ENCODE assay signal across 16 cellular contexts in the genomic region with DNA sequence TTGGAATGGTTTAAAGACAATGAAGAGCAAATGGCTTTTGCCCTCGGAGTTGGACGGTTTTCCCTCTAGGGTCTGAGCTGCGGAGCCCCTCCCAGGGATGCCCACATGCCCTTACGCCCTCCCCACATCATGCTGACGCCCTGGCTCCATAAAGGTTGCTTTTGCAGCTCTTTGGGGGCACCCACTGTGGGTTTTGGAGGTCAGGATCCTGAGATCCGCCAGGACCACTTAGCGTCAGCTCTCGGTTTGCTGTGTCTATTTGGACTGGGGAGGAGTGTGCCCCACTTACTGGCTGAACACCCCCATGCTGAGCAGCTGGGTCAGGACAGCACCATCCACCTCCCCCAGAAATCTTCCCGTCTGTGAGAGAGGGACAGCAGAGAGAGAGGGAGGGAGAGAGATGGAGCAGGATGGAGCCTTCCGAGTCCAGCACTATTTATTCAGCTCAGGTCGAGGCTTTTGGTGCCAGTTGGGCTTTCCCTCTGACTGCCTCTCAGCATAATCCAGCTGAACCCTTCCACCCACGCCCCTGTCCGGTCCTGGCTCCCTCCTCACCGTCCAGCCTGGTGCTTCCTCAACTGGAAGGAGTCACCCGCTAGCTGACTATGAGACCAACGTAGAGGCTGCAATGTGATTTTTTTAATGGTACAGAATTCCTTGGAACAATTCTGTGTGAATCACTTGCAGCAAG. TPM values are rescaled to one million over a fixed set of nuclear protein-coding genes. Genes with fewer than 3 reads are reported as not detected.
A peak's percentile ranks its signal among the peaks of the same experiment; 100 is the strongest.
DNase-seq lines count a peak whose midpoint lies in the region; ATAC-seq and TF ChIP-seq lines count a peak whose summit lies in the region.
"Had no signal": no experiment of that assay in that cellular context is flagged by ENCODE, and none has a peak within 500 bp of the region (broad histone marks: within the 10 kb centered on the region; RNA-seq: fewer than 3 reads in every experiment).

No MANE protein-coding gene starts in this region.

- H3K4me2 ChIP-seq in SK-N-SH: no peak overlapping the region

- no peak overlapping the region for H3K4me3 ChIP-seq in SK-N-SH (ENCODE audit: low read depth in 2 of 2, low read length in 1 of 2)
- no peak overlapping the region for H3K4me3 ChIP-seq in MG63
- no peak overlapping the region for H3K4me3 ChIP-seq in fibroblast of mammary gland (ENCODE audit: control insufficient read depth, low read depth, low read length)
- H3K4me3 ChIP-seq: gastroesophageal sphincter, GM23248, SK-N-MC had no signal

- peaks cover 0 to 33% of the 10 kb centered on the region in 2 experiments; a peak in 1 of 4 replicates for H3K4me1 ChIP-seq in SK-N-SH (ENCODE audit: control insufficient read depth in 1 of 2, insufficient read depth in 2 of 2, low read depth in 1 of 2, low read length in 1 of 2)

- TF ChIP-seq EP300 in SK-N-SH (IDR thresholded peaks at IDR 0.05; ENCODE audit: borderline replicate concordance in 1 of 2, low read depth in 1 of 2, low read length in 1 of 2): no peak

- ATAC-seq in SK-N-SH treated with all-trans-retinoic acid at 6 μM for 48 hours (no peak), GM18861 (IDR thresholded peaks at IDR 0.05; ENCODE audit: unreplicated experiment) (no peak)
- ATAC-seq: gastroesophageal sphincter had no signal

- POLR2A ChIA-PET in SK-N-SH (lab: Yijun Ruan, JAX): interaction anchor here (0.8 kb wide), 1 partner anchor 123 kb away, joined by 3 read pairs; no protein-coding TSS in a partner anchor

- no peaks in the 10 kb centered on the region for H3K79me2 ChIP-seq in SK-N-SH (ENCODE audit: insufficient read depth)

- no peak overlapping the region for H3K27ac ChIP-seq in SK-N-SH (ENCODE audit: low read depth in 2 of 2, low read length in 1 of 2)
- H3K27ac ChIP-seq: gastroesophageal sphincter, GM23248, SK-N-MC had no signal

- TF ChIP-seq CTCF in SK-N-SH (IDR thresholded peaks at IDR 0.05): no peak
- TF ChIP-seq CTCF in fibroblast of mammary gland (conservative IDR thresholded peaks at IDR 0.05; ENCODE audit: control insufficient read depth, insufficient read depth, low read depth, low read length): no peak

- H4K20me1 ChIP-seq in SK-N-SH (ENCODE audit: insufficient read depth): no peaks in the 10 kb centered on the region

- CTCF ChIA-PET in SK-N-SH (lab: Yijun Ruan, JAX): interaction anchor here (0.8 to 17.5 kb wide), 7 partner anchors 10 to 167 kb away, joined by 3 to 349 read pairs (median 5); a partner anchor contains a TSS

- DNase-seq in SK-N-SH: peak; percentile 20
- DNase-seq in MG63: peak; percentile 86
- DNase-seq in fibroblast of mammary gland (ENCODE audit: low read depth): peak; percentile 63
- DNase-seq in stimulated activated CD8-positive, alpha-beta memory T cell treated with anti-CD3 and anti-CD28 coated beads, Interleukin-4, amount 100 ng/mL, for 48 hours: peak; percentile 16
- DNase-seq in UCSD-AML1 (lab: John Stamatoyannopoulos, UW; ENCODE audit: unreplicated experiment): no peak
- no peak for DNase-seq in NCI-H2227 (lab: John Stamatoyannopoulos, UW; ENCODE audit: unreplicated experiment)
- DNase-seq: DMS 273 treated with DMSO at 0.1 percent for 48 hours, NCI-H1048, trophoblast cell had no signal

- H3K27me3 ChIP-seq in SK-N-SH (ENCODE audit: insufficient read depth): no peaks in the 10 kb centered on the region
- H3K27me3 ChIP-seq in MG63: no peaks in the 10 kb centered on the region
- H3K27me3 ChIP-seq: gastroesophageal sphincter had no signal

- 71% methylated on average over 11 of the region's 16 CpGs for WGBS in SK-N-SH (ENCODE audit: low lambda C conversion rate)

- no peaks in the 10 kb centered on the region for H3K9me2 ChIP-seq in SK-N-SH

- H3F3A ChIP-seq in SK-N-SH (replicated peaks; ENCODE audit: insufficient read depth): no peaks in the 10 kb centered on the region

- no peak for TF ChIP-seq RAD21 in SK-N-SH (IDR thresholded peaks at IDR 0.05; ENCODE audit: low read length)

- H3K9ac ChIP-seq in SK-N-SH: no peak overlapping the region
- H3K9ac ChIP-seq: GM23248 had no signal

- H3K9me3 ChIP-seq in SK-N-SH (no peaks in the 10 kb centered on the region), MG63 (no peaks in the 10 kb centered on the region)
- H3K9me3 ChIP-seq: gastroesophageal sphincter had no signal

- H3K36me3 ChIP-seq in SK-N-SH (replicated peaks in 1 of 2; ENCODE audit: control insufficient read depth in 1 of 2, insufficient read depth in 2 of 2, low read length in 1 of 2) (no peaks in the 10 kb centered on the region), MG63 (no peaks in the 10 kb centered on the region)
- H3K36me3 ChIP-seq: gastroesophageal sphincter had no signal

- H2AFZ ChIP-seq in SK-N-SH (ENCODE audit: low read depth): no peak overlapping the region
- H2AFZ ChIP-seq: GM23248 had no signal

TF ChIP-seq in SK-N-SH, 30 proteins besides CTCF, POLR2A, EP300 and RAD21:
- TF ChIP-seq JUND (IDR thresholded peaks at IDR 0.05) (no peak), MEF2A (IDR thresholded peaks at IDR 0.05; ENCODE audit: borderline replicate concordance, low read depth) (no peak), FOXJ3 (CRISPR knock-in tag; IDR thresholded peaks at IDR 0.05) (no peak)

TF ChIP-seq in SK-N-SH treated with all-trans-retinoic acid at 6 μM for 48 hours, 23 proteins besides CTCF, POLR2A, EP300 and RAD21 (continues in another document):
- no peak for TF ChIP-seq ZFP30 (CRISPR knock-in tag; IDR thresholded peaks at IDR 0.05)
- TF ChIP-seq PPARA (CRISPR knock-in tag; IDR thresholded peaks at IDR 0.05; ENCODE audit: borderline replicate concordance): no peak
- TF ChIP-seq, protein P1, sequence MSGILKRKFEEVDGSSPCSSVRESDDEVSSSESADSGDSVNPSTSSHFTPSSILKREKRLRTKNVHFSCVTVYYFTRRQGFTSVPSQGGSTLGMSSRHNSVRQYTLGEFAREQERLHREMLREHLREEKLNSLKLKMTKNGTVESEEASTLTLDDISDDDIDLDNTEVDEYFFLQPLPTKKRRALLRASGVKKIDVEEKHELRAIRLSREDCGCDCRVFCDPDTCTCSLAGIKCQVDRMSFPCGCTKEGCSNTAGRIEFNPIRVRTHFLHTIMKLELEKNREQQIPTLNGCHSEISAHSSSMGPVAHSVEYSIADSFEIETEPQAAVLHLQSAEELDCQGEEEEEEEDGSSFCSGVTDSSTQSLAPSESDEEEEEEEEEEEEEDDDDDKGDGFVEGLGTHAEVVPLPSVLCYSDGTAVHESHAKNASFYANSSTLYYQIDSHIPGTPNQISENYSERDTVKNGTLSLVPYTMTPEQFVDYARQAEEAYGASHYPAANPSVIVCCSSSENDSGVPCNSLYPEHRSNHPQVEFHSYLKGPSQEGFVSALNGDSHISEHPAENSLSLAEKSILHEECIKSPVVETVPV (CRISPR knock-in tag; IDR thresholded peaks at IDR 0.05): no peak
- no peak for TF ChIP-seq ISL1 (CRISPR knock-in tag; IDR thresholded peaks at IDR 0.05)
- TF ChIP-seq, protein P2, sequence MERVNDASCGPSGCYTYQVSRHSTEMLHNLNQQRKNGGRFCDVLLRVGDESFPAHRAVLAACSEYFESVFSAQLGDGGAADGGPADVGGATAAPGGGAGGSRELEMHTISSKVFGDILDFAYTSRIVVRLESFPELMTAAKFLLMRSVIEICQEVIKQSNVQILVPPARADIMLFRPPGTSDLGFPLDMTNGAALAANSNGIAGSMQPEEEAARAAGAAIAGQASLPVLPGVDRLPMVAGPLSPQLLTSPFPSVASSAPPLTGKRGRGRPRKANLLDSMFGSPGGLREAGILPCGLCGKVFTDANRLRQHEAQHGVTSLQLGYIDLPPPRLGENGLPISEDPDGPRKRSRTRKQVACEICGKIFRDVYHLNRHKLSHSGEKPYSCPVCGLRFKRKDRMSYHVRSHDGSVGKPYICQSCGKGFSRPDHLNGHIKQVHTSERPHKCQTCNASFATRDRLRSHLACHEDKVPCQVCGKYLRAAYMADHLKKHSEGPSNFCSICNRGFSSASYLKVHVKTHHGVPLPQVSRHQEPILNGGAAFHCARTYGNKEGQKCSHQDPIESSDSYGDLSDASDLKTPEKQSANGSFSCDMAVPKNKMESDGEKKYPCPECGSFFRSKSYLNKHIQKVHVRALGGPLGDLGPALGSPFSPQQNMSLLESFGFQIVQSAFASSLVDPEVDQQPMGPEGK (CRISPR knock-in tag; IDR thresholded peaks at IDR 0.05; ENCODE audit: borderline replicate concordance): no peak
- no peak for TF ChIP-seq ESRRG (CRISPR knock-in tag; IDR thresholded peaks at IDR 0.05)
- TF ChIP-seq SNAI2 (CRISPR knock-in tag; IDR thresholded peaks at IDR 0.05): no peak
- no peak for TF ChIP-seq ZFP3 (CRISPR knock-in tag; IDR thresholded peaks at IDR 0.05)
- TF ChIP-seq TOX (CRISPR knock-in tag; IDR thresholded peaks at IDR 0.05; ENCODE audit: borderline replicate concordance): no peak
- TF ChIP-seq, protein P3, sequence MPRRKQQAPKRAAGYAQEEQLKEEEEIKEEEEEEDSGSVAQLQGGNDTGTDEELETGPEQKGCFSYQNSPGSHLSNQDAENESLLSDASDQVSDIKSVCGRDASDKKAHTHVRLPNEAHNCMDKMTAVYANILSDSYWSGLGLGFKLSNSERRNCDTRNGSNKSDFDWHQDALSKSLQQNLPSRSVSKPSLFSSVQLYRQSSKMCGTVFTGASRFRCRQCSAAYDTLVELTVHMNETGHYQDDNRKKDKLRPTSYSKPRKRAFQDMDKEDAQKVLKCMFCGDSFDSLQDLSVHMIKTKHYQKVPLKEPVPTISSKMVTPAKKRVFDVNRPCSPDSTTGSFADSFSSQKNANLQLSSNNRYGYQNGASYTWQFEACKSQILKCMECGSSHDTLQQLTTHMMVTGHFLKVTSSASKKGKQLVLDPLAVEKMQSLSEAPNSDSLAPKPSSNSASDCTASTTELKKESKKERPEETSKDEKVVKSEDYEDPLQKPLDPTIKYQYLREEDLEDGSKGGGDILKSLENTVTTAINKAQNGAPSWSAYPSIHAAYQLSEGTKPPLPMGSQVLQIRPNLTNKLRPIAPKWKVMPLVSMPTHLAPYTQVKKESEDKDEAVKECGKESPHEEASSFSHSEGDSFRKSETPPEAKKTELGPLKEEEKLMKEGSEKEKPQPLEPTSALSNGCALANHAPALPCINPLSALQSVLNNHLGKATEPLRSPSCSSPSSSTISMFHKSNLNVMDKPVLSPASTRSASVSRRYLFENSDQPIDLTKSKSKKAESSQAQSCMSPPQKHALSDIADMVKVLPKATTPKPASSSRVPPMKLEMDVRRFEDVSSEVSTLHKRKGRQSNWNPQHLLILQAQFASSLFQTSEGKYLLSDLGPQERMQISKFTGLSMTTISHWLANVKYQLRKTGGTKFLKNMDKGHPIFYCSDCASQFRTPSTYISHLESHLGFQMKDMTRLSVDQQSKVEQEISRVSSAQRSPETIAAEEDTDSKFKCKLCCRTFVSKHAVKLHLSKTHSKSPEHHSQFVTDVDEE (CRISPR knock-in tag; IDR thresholded peaks at IDR 0.05): no peak
- no peak for TF ChIP-seq ZNF565 (CRISPR knock-in tag; conservative IDR thresholded peaks at IDR 0.05; ENCODE audit: low read depth)
- TF ChIP-seq TCF4 (CRISPR knock-in tag; IDR thresholded peaks at IDR 0.05; ENCODE audit: borderline replicate concordance): no peak
- no peak for TF ChIP-seq ZNF70 (CRISPR knock-in tag; IDR thresholded peaks at IDR 0.05)
- no peak for TF ChIP-seq ZC3H10 (CRISPR knock-in tag; IDR thresholded peaks at IDR 0.05)

RNA-seq across cellular contexts. Expression of a gene that starts 18.9 kb away (rescaled TPM):
- not detected in 2 replicates for polyA plus RNA-seq in SK-N-SH (2012; rRNA removed)
- polyA plus RNA-seq in SK-N-SH (2012; cell fraction: cytosol; rRNA removed): not detected in 2 replicates
- polyA plus RNA-seq in SK-N-SH (2012; cell fraction: nucleus; rRNA removed): 0.07 TPM in 1 of 2 replicates, not detected in the other
- not detected in 2 replicates for total RNA-seq in MG63 (2014; rRNA removed; shearing (Covaris generic); ENCODE audit: low replicate concordance)
- total RNA-seq: endothelial cell of umbilical vein, gastroesophageal sphincter, GM23248, liver had no signal
- polyA plus RNA-seq: endothelial cell of umbilical vein, GM23248, liver had no signal

Comparison
In these comparisons a context has a peak if more than half of its experiments do, and no peak if none do; other contexts are left out.
1. DNase-seq: peak in SK-N-SH (single experiment), MG63 (single experiment), fibroblast of mammary gland (single experiment) and stimulated activated CD8-positive, alpha-beta memory T cell treated with anti-CD3 and anti-CD28 coated beads, Interleukin-4, amount 100 ng/mL, for 48 hours (single experiment); none in UCSD-AML1 (single experiment) and NCI-H2227 (single experiment).